ENCODE assay signal across 27 cellular contexts in genomic region chr1:228541725-228542124, GRCh38. TPM values are rescaled to one million over a fixed set of nuclear protein-coding genes. Genes with fewer than 3 reads are reported as not detected.
DNase-seq lines count a peak whose midpoint lies in the region; ATAC-seq and TF ChIP-seq lines count a peak whose summit lies in the region.
"Had no signal": no experiment of that assay in that cellular context is flagged by ENCODE, and none has a peak within 500 bp of the region (broad histone marks: within the 10 kb centered on the region; RNA-seq: fewer than 3 reads in every experiment).

No MANE protein-coding gene starts in this region.

- H3K4me1 Mint-ChIP-seq in activated CD8-positive, alpha-beta memory T cell treated with anti-CD3 and anti-CD28 coated beads, Interleukin-2, amount 10 ng/mL, durations not matched to agents 7 days and 5 days: no peaks in the 10 kb centered on the region

- DNase-seq in Right ventricle myocardium inferior (ENCODE audit: missing footprints): no peak
- no peak for DNase-seq in right atrium auricular region (ENCODE audit: low spot score)
- DNase-seq in cardiac septum (ENCODE audit: low spot score): peak; percentile 47
- DNase-seq in myocyte (ENCODE audit: low read depth): peak; percentile 94
- DNase-seq in activated CD8-positive, alpha-beta memory T cell treated with anti-CD3 and anti-CD28 coated beads, Interleukin-2, amount 10 ng/mL, durations not matched to agents 7 days and 5 days: no peak
- DNase-seq in OCI-M2 (lab: John Stamatoyannopoulos, UW; ENCODE audit: unreplicated experiment): no peak
- no peak for DNase-seq in NCI-H510A (lab: John Stamatoyannopoulos, UW)
- DNase-seq: ACHN, BE2C, Calu3, DMS79 treated with DMSO at 0.1 percent for 48 hours, GF-D8, HCEC 1CT, Kasumi-1, MV-4-11, NCI-H1105, NCI-H1436 treated with DMSO at 0.1 percent for 48 hours, NCI-H187 treated with DMSO at 0.1 percent for 48 hours, NCI-H2171 treated with DMSO at 0.1 percent for 48 hours, NCI-H345, NCI-H524, NCI-H748 treated with DMSO at 0.1 percent for 48 hours, PC-3 had no signal

- ATAC-seq in Right ventricle myocardium inferior (peak; percentile 72), HG02981 (IDR thresholded peaks at IDR 0.05; ENCODE audit: unreplicated experiment) (no peak)
- ATAC-seq in activated CD8-positive, alpha-beta memory T cell treated with anti-CD3 and anti-CD28 coated beads, Interleukin-2, amount 10 ng/mL, durations not matched to agents 7 days and 5 days: no peak
- ATAC-seq: PC-3 had no signal

- H3K27ac ChIP-seq in right atrium auricular region: no peak overlapping the region
- H3K27ac ChIP-seq: 22Rv1, HL-60, SJSA1 had no signal

- no peaks in the 10 kb centered on the region for H3K9me3 ChIP-seq in right atrium auricular region
- H3K9me3 ChIP-seq: BE2C, SJSA1 had no signal

- CTCF ChIA-PET in activated CD8-positive, alpha-beta memory T cell treated with anti-CD3 and anti-CD28 coated beads, Interleukin-2, amount 10 ng/mL, durations not matched to agents 7 days and 5 days (lab: Charles Lee): no interaction called here

- no peaks in the 10 kb centered on the region for H3K36me3 ChIP-seq in right atrium auricular region
- H3K36me3 ChIP-seq: BE2C, SJSA1 had no signal

- H3K36me3 Mint-ChIP-seq in activated CD8-positive, alpha-beta memory T cell treated with anti-CD3 and anti-CD28 coated beads, Interleukin-2, amount 10 ng/mL, durations not matched to agents 7 days and 5 days: no peaks in the 10 kb centered on the region

- no peaks in the 10 kb centered on the region for H3K27me3 Mint-ChIP-seq in activated CD8-positive, alpha-beta memory T cell treated with anti-CD3 and anti-CD28 coated beads, Interleukin-2, amount 10 ng/mL, durations not matched to agents 7 days and 5 days

- H3K27me3 ChIP-seq in right atrium auricular region: no peaks in the 10 kb centered on the region
- H3K27me3 ChIP-seq: BE2C, SJSA1 had no signal

- H3K4me3 ChIP-seq in right atrium auricular region: no peak overlapping the region
- H3K4me3 ChIP-seq: SJSA1 had no signal

- intact Hi-C loops in Right ventricle myocardium inferior (cut with DNase I): no loop called here
- intact Hi-C loops in cardiac septum (cut with DNase I): no loop called here

- no peak for TF ChIP-seq CTCF in right atrium auricular region (IDR thresholded peaks at IDR 0.05)

- H3K27ac Mint-ChIP-seq in activated CD8-positive, alpha-beta memory T cell treated with anti-CD3 and anti-CD28 coated beads, Interleukin-2, amount 10 ng/mL, durations not matched to agents 7 days and 5 days: no peak overlapping the region

- H3K4me1 ChIP-seq in right atrium auricular region: peaks cover 0 to 4% of the 10 kb centered on the region in 2 donors
- H3K4me1 ChIP-seq: BE2C, SJSA1 had no signal

- H3K9me3 Mint-ChIP-seq in activated CD8-positive, alpha-beta memory T cell treated with anti-CD3 and anti-CD28 coated beads, Interleukin-2, amount 10 ng/mL, durations not matched to agents 7 days and 5 days (ENCODE audit: low read depth): no peaks in the 10 kb centered on the region

- H3K4me3 Mint-ChIP-seq in activated CD8-positive, alpha-beta memory T cell treated with anti-CD3 and anti-CD28 coated beads, Interleukin-2, amount 10 ng/mL, durations not matched to agents 7 days and 5 days: no peak overlapping the region

RNA-seq across cellular contexts. Expression of gene RNF187, which starts 54.5 kb away (rescaled TPM):
- total RNA-seq in Right ventricle myocardium inferior (85.4 TPM), right atrium auricular region (10 to 100 TPM; 35.3 to 35.6 TPM), cardiac septum (83.2 TPM), myocyte (99.2 and 134 TPM in 2 replicates)
- polyA plus RNA-seq in myocyte (2012): 336 TPM
- 100 to 1,000 TPM; 145 to 166 TPM for total RNA-seq in activated CD8-positive, alpha-beta memory T cell treated with anti-CD3 and anti-CD28 coated beads, Interleukin-2, amount 10 ng/mL, durations not matched to agents 7 days and 5 days

Comparison
In these comparisons a context has a peak if more than half of its experiments do, and no peak if none do; other contexts are left out.
1. DNase-seq: peak in cardiac septum (single experiment) and myocyte (single experiment); none in Right ventricle myocardium inferior (single experiment), right atrium auricular region (single experiment), activated CD8-positive, alpha-beta memory T cell treated with anti-CD3 and anti-CD28 coated beads, Interleukin-2, amount 10 ng/mL, durations not matched to agents 7 days and 5 days (single experiment), OCI-M2 (single experiment) and NCI-H510A (single experiment).